Comparison of ENCODE assay signal across 28 cellular contexts in genomic region chr11:131036544-131036943, GRCh38.
"Had no signal": no experiment of that assay in that cellular context is flagged by ENCODE, and none has a peak within 500 bp of the region (broad histone marks: within the 10 kb centered on the region; RNA-seq: fewer than 3 reads in every experiment).

No MANE protein-coding gene starts in this region.

- H3K36me3 Mint-ChIP-seq: activated CD4-positive, alpha-beta memory T cell treated with anti-CD3 and anti-CD28 coated beads for 36 hours; activated naive CD4-positive, alpha-beta T cell treated with anti-CD3 and anti-CD28 coated beads, Interleukin-2, amount 50 U/mL, for 72 hours had no signal

- H3K27ac ChIP-seq: brain microvascular endothelial cell, cardiac muscle cell, RWPE1, SJCRH30, VCaP had no signal

- H3K27ac Mint-ChIP-seq: activated CD4-positive, alpha-beta memory T cell treated with anti-CD3 and anti-CD28 coated beads for 36 hours; activated CD4-positive, alpha-beta T cell treated with anti-CD3 and anti-CD28 coated beads, Interleukin-2, amount 10 ng/mL, durations not matched to agents 7 days and 5 days; activated naive CD4-positive, alpha-beta T cell treated with anti-CD3 and anti-CD28 coated beads, Interleukin-2, amount 50 U/mL, for 72 hours; activated naive CD8-positive, alpha-beta T cell treated with anti-CD3 and anti-CD28 coated beads, Interleukin-2, amount 50 U/mL, for 24 hours had no signal

- ATAC-seq: activated naive CD4-positive, alpha-beta T cell treated with anti-CD3 and anti-CD28 coated beads, Interleukin-2, amount 50 U/mL, for 72 hours; activated naive CD8-positive, alpha-beta T cell treated with anti-CD3 and anti-CD28 coated beads, Interleukin-2, amount 50 U/mL, for 24 hours; activated T-cell treated with anti-CD3 and anti-CD28 coated beads, Interleukin-2, amount 50 U/mL, for 4 hours; K562; Panc1 had no signal

- H3K4me1 Mint-ChIP-seq: activated CD4-positive, alpha-beta T cell treated with anti-CD3 and anti-CD28 coated beads, Interleukin-2, amount 10 ng/mL, durations not matched to agents 7 days and 5 days; activated naive CD8-positive, alpha-beta T cell treated with anti-CD3 and anti-CD28 coated beads, Interleukin-2, amount 50 U/mL, for 24 hours had no signal

- H3K4me1 ChIP-seq: SJCRH30 had no signal

- H3K27me3 ChIP-seq: brain microvascular endothelial cell, cardiac muscle cell, SJCRH30 had no signal

- H3K9me3 ChIP-seq: SJCRH30, SK-N-SH had no signal

- FAIRE-seq: K562 had no signal

- H3K9ac ChIP-seq: SK-N-SH had no signal

- H3K36me3 ChIP-seq: brain microvascular endothelial cell, cardiac muscle cell, SJCRH30 had no signal

- H3K4me3 Mint-ChIP-seq: activated CD4-positive, alpha-beta memory T cell treated with anti-CD3 and anti-CD28 coated beads for 36 hours; activated CD4-positive, alpha-beta T cell treated with anti-CD3 and anti-CD28 coated beads, Interleukin-2, amount 10 ng/mL, durations not matched to agents 7 days and 5 days; activated naive CD8-positive, alpha-beta T cell treated with anti-CD3 and anti-CD28 coated beads, Interleukin-2, amount 50 U/mL, for 24 hours; activated T-cell treated with anti-CD3 and anti-CD28 coated beads, Interleukin-2, amount 50 U/mL, for 4 hours had no signal

- H3K4me2 ChIP-seq: SK-N-SH had no signal

- H3K27me3 Mint-ChIP-seq: activated CD4-positive, alpha-beta memory T cell treated with anti-CD3 and anti-CD28 coated beads for 36 hours; activated CD4-positive, alpha-beta T cell treated with anti-CD3 and anti-CD28 coated beads, Interleukin-2, amount 10 ng/mL, durations not matched to agents 7 days and 5 days had no signal

- DNase-seq: activated CD4-positive, alpha-beta memory T cell treated with anti-CD3 and anti-CD28 coated beads for 36 hours; activated CD4-positive, alpha-beta T cell treated with anti-CD3 and anti-CD28 coated beads, Interleukin-2, amount 10 ng/mL, durations not matched to agents 7 days and 5 days; activated CD4-positive, CD25-positive, alpha-beta regulatory T cell; activated CD8-positive, alpha-beta memory T cell treated with anti-CD3 and anti-CD28 coated beads for 24 hours; activated effector memory CD4-positive, alpha-beta T cell treated with anti-CD3 and anti-CD28 coated beads, Interleukin-2, amount 50 U/mL, for 16 hours; activated naive CD4-positive, alpha-beta T cell treated with Interleukin-2 at 50 U/mL for 16 hours; activated naive CD8-positive, alpha-beta T cell treated with anti-CD3 and anti-CD28 coated beads, Interleukin-2, amount 50 U/mL, for 24 hours; activated T-cell treated with anti-CD3 and anti-CD28 coated beads, Interleukin-2, amount 50 U/mL, for 4 hours; amygdala; brain microvascular endothelial cell; Karpas-422; NCI-H146; NCI-H187 treated with DMSO at 0.1 percent for 48 hours; NCI-H2171 treated with DMSO at 0.1 percent for 48 hours; NCI-H510A treated with DMSO at 0.1 percent for 48 hours; NCI-H69; NK-92 treated with Interleukin-12 subunit alpha and Interleukin-12 subunit beta, amount 100 ng/mL, for 24 hours; OCI-M1; Right ventricle myocardium superior; SJCRH30; SK-N-SH; T-helper 1 cell had no signal

- H3K4me3 ChIP-seq: cardiac muscle cell, K562, SJCRH30 had no signal

- H3K9me3 Mint-ChIP-seq: activated CD4-positive, alpha-beta memory T cell treated with anti-CD3 and anti-CD28 coated beads for 36 hours; activated CD4-positive, alpha-beta T cell treated with anti-CD3 and anti-CD28 coated beads, Interleukin-2, amount 10 ng/mL, durations not matched to agents 7 days and 5 days; activated naive CD8-positive, alpha-beta T cell treated with anti-CD3 and anti-CD28 coated beads, Interleukin-2, amount 50 U/mL, for 24 hours had no signal
